In genomic region chr12:66228462-66228861, GRCh38 we compare ENCODE assay signal across 9 cellular contexts. TPM values are rescaled to one million over a fixed set of nuclear protein-coding genes. Genes with fewer than 3 reads are reported as not detected.
"Had no signal": no experiment of that assay in that cellular context is flagged by ENCODE, and none has a peak within 500 bp of the region (broad histone marks: within the 10 kb centered on the region; RNA-seq: fewer than 3 reads in every experiment).

No MANE protein-coding gene starts in this region.

- H3K4me2 ChIP-seq: GM23338, KMS-11 had no signal

- ATAC-seq: GM23338 had no signal

- H3K27ac Mint-ChIP-seq: GM23338, H9 had no signal

- H3K27ac ChIP-seq: KMS-11 had no signal

- H2AFZ ChIP-seq: GM23338 had no signal

- H3K9ac ChIP-seq: KMS-11 had no signal

- H3K9me3 Mint-ChIP-seq: GM23338, H9 had no signal

- FAIRE-seq: H1, H54, HTR-8/SVneo had no signal

- DNase-seq: H9, HCEC 1CT, KBM-7 had no signal

- H3K4me3 Mint-ChIP-seq: GM23338, H9 had no signal

- H3K4me3 ChIP-seq: GM23338 had no signal

- H3K4me1 Mint-ChIP-seq: GM23338, H9 had no signal

RNA-seq across cellular contexts. Expression of gene IRAK3, which starts 39.4 kb away (rescaled TPM):
- total RNA-seq: HT-29 had no signal
